ENCODE assay signal across 1 cellular context in genomic region chr9:124975131-124975530, GRCh38.
TF ChIP-seq lines count a peak whose summit lies in the region.

No MANE protein-coding gene starts in this region.

TF ChIP-seq in endothelial cell of umbilical vein, 7 proteins besides CTCF, POLR2A, EP300 and RAD21:
- TF ChIP-seq JUN (IDR thresholded peaks at IDR 0.05; ENCODE audit: borderline replicate concordance, insufficient read depth, insufficient read length, low read depth) (no peak), POLR2AphosphoS5 (IDR thresholded peaks at IDR 0.05; ENCODE audit: insufficient read depth, low read depth, low read length) (no peak), MAX (IDR thresholded peaks at IDR 0.05; ENCODE audit: insufficient read depth, insufficient read length) (no peak), FOS (IDR thresholded peaks at IDR 0.05; ENCODE audit: borderline replicate concordance, insufficient read depth, low read length) (no peak), MYC (IDR thresholded peaks at IDR 0.05; ENCODE audit: low read depth, low read length) (no peak), GATA2 (IDR thresholded peaks at IDR 0.05; ENCODE audit: insufficient read depth, insufficient read length, low read depth, low read length) (no peak), EZH2 (IDR thresholded peaks at IDR 0.05; ENCODE audit: borderline replicate concordance, low read depth, low read length, severe bottlenecking) (no peak)
TF ChIP-seq in endothelial cell of umbilical vein: peak in this region for 0.
